Comparison of ENCODE assay signal across 1 cellular context in the genomic region with DNA sequence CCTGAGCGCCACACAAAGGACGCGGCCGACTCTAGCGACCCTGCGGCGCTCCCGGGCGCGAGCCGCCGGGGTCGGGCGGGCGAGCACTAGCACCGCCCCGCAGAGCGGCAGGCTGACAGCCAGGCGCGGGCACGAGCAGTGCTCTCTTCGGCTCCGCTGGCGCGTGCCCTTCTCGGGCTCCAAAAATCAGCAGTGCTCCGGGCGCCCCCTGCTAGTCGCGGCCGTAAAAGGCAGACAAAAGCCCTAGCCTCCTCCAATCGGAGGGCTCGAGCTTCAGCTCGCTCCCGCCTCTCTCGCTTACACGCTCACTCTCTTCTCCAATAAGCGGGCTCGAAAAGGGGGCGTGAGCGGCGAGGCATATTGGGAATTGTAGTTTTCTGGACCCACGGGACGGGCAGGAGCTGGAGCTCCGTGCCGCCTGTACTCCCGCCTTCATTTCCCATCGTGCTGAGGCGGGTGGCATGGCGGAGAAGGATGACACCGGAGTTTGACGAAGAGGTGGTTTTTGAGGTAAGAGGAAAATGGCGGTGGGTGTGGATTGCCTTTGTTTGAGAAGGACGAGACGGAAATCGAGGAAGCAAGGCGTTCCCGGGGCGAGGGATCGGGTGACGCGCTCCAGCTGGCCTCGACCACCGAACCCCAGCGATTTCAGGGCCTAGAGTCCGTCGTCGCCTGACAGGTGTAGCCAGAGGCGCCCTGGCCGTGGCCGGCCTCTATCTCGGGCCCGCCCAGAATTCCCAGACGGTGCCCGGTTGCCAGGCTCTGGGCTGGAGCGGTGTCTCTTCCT.
TF ChIP-seq lines count a peak whose summit lies in the region.

A gene (minus strand): TSS at position 91 of the 787 bp plus-strand sequence. CDS start 227 bp downstream, outside the sequence.
A gene with protein sequence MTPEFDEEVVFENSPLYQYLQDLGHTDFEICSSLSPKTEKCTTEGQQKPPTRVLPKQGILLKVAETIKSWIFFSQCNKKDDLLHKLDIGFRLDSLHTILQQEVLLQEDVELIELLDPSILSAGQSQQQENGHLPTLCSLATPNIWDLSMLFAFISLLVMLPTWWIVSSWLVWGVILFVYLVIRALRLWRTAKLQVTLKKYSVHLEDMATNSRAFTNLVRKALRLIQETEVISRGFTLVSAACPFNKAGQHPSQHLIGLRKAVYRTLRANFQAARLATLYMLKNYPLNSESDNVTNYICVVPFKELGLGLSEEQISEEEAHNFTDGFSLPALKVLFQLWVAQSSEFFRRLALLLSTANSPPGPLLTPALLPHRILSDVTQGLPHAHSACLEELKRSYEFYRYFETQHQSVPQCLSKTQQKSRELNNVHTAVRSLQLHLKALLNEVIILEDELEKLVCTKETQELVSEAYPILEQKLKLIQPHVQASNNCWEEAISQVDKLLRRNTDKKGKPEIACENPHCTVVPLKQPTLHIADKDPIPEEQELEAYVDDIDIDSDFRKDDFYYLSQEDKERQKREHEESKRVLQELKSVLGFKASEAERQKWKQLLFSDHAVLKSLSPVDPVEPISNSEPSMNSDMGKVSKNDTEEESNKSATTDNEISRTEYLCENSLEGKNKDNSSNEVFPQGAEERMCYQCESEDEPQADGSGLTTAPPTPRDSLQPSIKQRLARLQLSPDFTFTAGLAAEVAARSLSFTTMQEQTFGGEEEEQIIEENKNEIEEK (plus strand): TSS at position 431 of the 787 bp plus-strand sequence. CDS start 44 bp downstream, at position 475.

TF ChIP-seq in K562, 482 proteins besides CTCF, POLR2A, EP300 and RAD21 (continued from another document and continues in another):
- TF ChIP-seq, protein P1, sequence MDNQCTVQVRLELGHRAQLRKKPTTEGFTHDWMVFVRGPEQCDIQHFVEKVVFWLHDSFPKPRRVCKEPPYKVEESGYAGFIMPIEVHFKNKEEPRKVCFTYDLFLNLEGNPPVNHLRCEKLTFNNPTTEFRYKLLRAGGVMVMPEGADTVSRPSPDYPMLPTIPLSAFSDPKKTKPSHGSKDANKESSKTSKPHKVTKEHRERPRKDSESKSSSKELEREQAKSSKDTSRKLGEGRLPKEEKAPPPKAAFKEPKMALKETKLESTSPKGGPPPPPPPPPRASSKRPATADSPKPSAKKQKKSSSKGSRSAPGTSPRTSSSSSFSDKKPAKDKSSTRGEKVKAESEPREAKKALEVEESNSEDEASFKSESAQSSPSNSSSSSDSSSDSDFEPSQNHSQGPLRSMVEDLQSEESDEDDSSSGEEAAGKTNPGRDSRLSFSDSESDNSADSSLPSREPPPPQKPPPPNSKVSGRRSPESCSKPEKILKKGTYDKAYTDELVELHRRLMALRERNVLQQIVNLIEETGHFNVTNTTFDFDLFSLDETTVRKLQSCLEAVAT (IDR thresholded peaks at IDR 0.05): peak; percentile 12 to 44; a peak in 2 of 4 replicates
- no peak for TF ChIP-seq NFE2L1 (tag; IDR thresholded peaks at IDR 0.05; ENCODE audit: borderline replicate concordance, low read depth)
- peak; percentile 59 for TF ChIP-seq PHF20 (IDR thresholded peaks at IDR 0.05; ENCODE audit: partially characterized antibody)
- no peak; the same call in 1 of the 2 replicates for TF ChIP-seq GTF2F1 (IDR thresholded peaks at IDR 0.05; ENCODE audit: low read depth, low read length)
- TF ChIP-seq CC2D1A (IDR thresholded peaks at IDR 0.05): peak; percentile 72; the same call in 1 of the 2 replicates
- no peak for TF ChIP-seq ELF1 (tag; IDR thresholded peaks at IDR 0.05)
- TF ChIP-seq, protein P2, sequence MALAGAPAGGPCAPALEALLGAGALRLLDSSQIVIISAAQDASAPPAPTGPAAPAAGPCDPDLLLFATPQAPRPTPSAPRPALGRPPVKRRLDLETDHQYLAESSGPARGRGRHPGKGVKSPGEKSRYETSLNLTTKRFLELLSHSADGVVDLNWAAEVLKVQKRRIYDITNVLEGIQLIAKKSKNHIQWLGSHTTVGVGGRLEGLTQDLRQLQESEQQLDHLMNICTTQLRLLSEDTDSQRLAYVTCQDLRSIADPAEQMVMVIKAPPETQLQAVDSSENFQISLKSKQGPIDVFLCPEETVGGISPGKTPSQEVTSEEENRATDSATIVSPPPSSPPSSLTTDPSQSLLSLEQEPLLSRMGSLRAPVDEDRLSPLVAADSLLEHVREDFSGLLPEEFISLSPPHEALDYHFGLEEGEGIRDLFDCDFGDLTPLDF (CRISPR knock-in tag; IDR thresholded peaks at IDR 0.05): peak; percentile 58; the same call in 1 of the 2 replicates
- TF ChIP-seq, protein P3, sequence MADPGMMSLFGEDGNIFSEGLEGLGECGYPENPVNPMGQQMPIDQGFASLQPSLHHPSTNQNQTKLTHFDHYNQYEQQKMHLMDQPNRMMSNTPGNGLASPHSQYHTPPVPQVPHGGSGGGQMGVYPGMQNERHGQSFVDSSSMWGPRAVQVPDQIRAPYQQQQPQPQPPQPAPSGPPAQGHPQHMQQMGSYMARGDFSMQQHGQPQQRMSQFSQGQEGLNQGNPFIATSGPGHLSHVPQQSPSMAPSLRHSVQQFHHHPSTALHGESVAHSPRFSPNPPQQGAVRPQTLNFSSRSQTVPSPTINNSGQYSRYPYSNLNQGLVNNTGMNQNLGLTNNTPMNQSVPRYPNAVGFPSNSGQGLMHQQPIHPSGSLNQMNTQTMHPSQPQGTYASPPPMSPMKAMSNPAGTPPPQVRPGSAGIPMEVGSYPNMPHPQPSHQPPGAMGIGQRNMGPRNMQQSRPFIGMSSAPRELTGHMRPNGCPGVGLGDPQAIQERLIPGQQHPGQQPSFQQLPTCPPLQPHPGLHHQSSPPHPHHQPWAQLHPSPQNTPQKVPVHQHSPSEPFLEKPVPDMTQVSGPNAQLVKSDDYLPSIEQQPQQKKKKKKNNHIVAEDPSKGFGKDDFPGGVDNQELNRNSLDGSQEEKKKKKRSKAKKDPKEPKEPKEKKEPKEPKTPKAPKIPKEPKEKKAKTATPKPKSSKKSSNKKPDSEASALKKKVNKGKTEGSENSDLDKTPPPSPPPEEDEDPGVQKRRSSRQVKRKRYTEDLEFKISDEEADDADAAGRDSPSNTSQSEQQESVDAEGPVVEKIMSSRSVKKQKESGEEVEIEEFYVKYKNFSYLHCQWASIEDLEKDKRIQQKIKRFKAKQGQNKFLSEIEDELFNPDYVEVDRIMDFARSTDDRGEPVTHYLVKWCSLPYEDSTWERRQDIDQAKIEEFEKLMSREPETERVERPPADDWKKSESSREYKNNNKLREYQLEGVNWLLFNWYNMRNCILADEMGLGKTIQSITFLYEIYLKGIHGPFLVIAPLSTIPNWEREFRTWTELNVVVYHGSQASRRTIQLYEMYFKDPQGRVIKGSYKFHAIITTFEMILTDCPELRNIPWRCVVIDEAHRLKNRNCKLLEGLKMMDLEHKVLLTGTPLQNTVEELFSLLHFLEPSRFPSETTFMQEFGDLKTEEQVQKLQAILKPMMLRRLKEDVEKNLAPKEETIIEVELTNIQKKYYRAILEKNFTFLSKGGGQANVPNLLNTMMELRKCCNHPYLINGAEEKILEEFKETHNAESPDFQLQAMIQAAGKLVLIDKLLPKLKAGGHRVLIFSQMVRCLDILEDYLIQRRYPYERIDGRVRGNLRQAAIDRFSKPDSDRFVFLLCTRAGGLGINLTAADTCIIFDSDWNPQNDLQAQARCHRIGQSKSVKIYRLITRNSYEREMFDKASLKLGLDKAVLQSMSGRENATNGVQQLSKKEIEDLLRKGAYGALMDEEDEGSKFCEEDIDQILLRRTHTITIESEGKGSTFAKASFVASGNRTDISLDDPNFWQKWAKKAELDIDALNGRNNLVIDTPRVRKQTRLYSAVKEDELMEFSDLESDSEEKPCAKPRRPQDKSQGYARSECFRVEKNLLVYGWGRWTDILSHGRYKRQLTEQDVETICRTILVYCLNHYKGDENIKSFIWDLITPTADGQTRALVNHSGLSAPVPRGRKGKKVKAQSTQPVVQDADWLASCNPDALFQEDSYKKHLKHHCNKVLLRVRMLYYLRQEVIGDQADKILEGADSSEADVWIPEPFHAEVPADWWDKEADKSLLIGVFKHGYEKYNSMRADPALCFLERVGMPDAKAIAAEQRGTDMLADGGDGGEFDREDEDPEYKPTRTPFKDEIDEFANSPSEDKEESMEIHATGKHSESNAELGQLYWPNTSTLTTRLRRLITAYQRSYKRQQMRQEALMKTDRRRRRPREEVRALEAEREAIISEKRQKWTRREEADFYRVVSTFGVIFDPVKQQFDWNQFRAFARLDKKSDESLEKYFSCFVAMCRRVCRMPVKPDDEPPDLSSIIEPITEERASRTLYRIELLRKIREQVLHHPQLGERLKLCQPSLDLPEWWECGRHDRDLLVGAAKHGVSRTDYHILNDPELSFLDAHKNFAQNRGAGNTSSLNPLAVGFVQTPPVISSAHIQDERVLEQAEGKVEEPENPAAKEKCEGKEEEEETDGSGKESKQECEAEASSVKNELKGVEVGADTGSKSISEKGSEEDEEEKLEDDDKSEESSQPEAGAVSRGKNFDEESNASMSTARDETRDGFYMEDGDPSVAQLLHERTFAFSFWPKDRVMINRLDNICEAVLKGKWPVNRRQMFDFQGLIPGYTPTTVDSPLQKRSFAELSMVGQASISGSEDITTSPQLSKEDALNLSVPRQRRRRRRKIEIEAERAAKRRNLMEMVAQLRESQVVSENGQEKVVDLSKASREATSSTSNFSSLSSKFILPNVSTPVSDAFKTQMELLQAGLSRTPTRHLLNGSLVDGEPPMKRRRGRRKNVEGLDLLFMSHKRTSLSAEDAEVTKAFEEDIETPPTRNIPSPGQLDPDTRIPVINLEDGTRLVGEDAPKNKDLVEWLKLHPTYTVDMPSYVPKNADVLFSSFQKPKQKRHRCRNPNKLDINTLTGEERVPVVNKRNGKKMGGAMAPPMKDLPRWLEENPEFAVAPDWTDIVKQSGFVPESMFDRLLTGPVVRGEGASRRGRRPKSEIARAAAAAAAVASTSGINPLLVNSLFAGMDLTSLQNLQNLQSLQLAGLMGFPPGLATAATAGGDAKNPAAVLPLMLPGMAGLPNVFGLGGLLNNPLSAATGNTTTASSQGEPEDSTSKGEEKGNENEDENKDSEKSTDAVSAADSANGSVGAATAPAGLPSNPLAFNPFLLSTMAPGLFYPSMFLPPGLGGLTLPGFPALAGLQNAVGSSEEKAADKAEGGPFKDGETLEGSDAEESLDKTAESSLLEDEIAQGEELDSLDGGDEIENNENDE (IDR thresholded peaks at IDR 0.05; ENCODE audit: low read depth, low read length): no peak
- TF ChIP-seq ARHGAP35 (IDR thresholded peaks at IDR 0.05; ENCODE audit: partially characterized antibody): no peak
- TF ChIP-seq, protein P4, sequence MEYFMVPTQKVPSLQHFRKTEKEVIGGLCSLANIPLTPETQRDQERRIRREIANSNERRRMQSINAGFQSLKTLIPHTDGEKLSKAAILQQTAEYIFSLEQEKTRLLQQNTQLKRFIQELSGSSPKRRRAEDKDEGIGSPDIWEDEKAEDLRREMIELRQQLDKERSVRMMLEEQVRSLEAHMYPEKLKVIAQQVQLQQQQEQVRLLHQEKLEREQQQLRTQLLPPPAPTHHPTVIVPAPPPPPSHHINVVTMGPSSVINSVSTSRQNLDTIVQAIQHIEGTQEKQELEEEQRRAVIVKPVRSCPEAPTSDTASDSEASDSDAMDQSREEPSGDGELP (CRISPR knock-in tag; IDR thresholded peaks at IDR 0.05; ENCODE audit: borderline replicate concordance): peak; percentile 94
- TF ChIP-seq BRD4 (IDR thresholded peaks at IDR 0.05): no peak
- TF ChIP-seq, protein P5, sequence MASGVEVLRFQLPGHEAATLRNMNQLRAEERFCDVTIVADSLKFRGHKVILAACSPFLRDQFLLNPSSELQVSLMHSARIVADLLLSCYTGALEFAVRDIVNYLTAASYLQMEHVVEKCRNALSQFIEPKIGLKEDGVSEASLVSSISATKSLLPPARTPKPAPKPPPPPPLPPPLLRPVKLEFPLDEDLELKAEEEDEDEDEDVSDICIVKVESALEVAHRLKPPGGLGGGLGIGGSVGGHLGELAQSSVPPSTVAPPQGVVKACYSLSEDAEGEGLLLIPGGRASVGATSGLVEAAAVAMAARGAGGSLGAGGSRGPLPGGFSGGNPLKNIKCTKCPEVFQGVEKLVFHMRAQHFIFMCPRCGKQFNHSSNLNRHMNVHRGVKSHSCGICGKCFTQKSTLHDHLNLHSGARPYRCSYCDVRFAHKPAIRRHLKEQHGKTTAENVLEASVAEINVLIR (CRISPR knock-in tag; IDR thresholded peaks at IDR 0.05): peak; percentile 82
- peak; percentile 21; the same call in 1 of the 2 replicates for TF ChIP-seq PML (IDR thresholded peaks at IDR 0.05; ENCODE audit: low read length)
- peak; percentile 65 for TF ChIP-seq GABPB1 (CRISPR knock-in tag; IDR thresholded peaks at IDR 0.05)
- peak; percentile 52; the same call in 1 of the 2 replicates for TF ChIP-seq STAG1 (CRISPR knock-in tag; IDR thresholded peaks at IDR 0.05; ENCODE audit: borderline replicate concordance)
- peak; percentile 2; the same call in 1 of the 2 replicates for TF ChIP-seq NFE2 (IDR thresholded peaks at IDR 0.05; ENCODE audit: low read depth)
- TF ChIP-seq, protein P6, sequence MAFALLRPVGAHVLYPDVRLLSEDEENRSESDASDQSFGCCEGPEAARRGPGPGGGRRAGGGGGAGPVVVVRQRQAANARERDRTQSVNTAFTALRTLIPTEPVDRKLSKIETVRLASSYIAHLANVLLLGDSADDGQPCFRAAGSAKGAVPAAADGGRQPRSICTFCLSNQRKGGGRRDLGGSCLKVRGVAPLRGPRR (CRISPR knock-in tag; IDR thresholded peaks at IDR 0.05): no peak
- TF ChIP-seq EGR1 (conservative IDR thresholded peaks at IDR 0.05): no peak
- TF ChIP-seq, protein P7, sequence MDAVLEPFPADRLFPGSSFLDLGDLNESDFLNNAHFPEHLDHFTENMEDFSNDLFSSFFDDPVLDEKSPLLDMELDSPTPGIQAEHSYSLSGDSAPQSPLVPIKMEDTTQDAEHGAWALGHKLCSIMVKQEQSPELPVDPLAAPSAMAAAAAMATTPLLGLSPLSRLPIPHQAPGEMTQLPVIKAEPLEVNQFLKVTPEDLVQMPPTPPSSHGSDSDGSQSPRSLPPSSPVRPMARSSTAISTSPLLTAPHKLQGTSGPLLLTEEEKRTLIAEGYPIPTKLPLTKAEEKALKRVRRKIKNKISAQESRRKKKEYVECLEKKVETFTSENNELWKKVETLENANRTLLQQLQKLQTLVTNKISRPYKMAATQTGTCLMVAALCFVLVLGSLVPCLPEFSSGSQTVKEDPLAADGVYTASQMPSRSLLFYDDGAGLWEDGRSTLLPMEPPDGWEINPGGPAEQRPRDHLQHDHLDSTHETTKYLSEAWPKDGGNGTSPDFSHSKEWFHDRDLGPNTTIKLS (IDR thresholded peaks at IDR 0.05; ENCODE audit: borderline replicate concordance, low read depth): peak; percentile 87; the same call in 1 of the 2 replicates
- TF ChIP-seq, protein P8, sequence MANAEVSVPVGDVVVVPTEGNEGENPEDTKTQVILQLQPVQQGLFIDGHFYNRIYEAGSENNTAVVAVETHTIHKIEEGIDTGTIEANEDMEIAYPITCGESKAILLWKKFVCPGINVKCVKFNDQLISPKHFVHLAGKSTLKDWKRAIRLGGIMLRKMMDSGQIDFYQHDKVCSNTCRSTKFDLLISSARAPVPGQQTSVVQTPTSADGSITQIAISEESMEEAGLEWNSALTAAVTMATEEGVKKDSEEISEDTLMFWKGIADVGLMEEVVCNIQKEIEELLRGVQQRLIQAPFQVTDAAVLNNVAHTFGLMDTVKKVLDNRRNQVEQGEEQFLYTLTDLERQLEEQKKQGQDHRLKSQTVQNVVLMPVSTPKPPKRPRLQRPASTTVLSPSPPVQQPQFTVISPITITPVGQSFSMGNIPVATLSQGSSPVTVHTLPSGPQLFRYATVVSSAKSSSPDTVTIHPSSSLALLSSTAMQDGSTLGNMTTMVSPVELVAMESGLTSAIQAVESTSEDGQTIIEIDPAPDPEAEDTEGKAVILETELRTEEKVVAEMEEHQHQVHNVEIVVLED (CRISPR knock-in tag; IDR thresholded peaks at IDR 0.05): peak; percentile 73
- TF ChIP-seq ZNF354B (CRISPR knock-in tag; IDR thresholded peaks at IDR 0.05): no peak
- peak; percentile 79 for TF ChIP-seq NFRKB (IDR thresholded peaks at IDR 0.05; ENCODE audit: low read depth)
- no peak for TF ChIP-seq MTA1 (IDR thresholded peaks at IDR 0.05; ENCODE audit: borderline replicate concordance)
- peak; percentile 75 for TF ChIP-seq MYC (IDR thresholded peaks at IDR 0.05; ENCODE audit: low read depth, low read length)
- no peak for TF ChIP-seq MYC (CRISPR knock-in tag; IDR thresholded peaks at IDR 0.05; ENCODE audit: borderline replicate concordance, low read depth)
- no peak for TF ChIP-seq MTA2 (IDR thresholded peaks at IDR 0.05; ENCODE audit: low read depth)
